Comparison of ENCODE assay signal across 10 cellular contexts in the genomic region with DNA sequence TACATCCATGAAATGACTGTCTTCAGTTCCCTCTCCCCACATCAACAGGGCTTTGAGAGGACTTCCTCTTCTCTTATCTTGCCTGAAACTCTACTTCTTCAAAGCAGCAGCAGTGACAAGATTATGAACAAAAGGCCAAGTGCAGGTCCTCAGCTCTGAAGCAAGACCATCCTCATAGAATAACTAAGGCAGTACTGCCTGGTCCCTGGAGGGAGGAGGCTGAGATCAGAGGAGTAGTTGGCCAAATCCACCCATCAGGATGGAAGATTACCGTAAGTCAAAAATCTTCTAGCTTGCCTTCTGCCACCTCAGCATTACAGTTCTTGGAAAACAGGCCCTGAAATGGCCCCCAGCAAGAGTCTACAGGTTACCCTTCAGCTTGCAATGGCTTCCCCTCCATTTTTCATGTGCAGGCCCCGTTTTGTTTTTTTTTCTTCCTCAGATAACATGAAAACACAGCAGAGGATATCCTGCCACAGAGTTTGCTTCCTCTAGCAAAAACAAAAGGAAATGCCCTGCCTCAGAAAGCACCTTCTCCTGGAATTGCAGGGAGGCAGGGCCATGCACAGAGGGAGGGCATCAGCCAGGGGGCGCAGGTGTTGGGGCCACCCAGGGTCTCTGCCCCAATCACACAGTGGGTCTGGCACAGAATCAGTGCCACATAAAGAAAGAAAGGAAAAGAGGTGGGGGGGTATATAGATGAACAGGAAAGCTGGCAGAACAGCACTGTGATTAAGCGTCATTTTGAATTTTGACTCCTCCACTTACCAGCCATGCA. TPM values are rescaled to one million over a fixed set of nuclear protein-coding genes. Genes with fewer than 3 reads are reported as not detected.
DNase-seq lines count a peak whose midpoint lies in the region; ATAC-seq and TF ChIP-seq lines count a peak whose summit lies in the region.
"Had no signal": no experiment of that assay in that cellular context is flagged by ENCODE, and none has a peak within 500 bp of the region (broad histone marks: within the 10 kb centered on the region; RNA-seq: fewer than 3 reads in every experiment).

No MANE protein-coding gene starts in this region.

- H3K27ac ChIP-seq in right atrium auricular region (peak overlapping the region in 1 of 2 donors; percentile 32), gastroesophageal sphincter (peak overlapping the region in 2 of 4 donors; percentile 8 to 50), tibial nerve (peak overlapping the region in 3 of 4 donors; percentile 19 to 82 (median 57)), sigmoid colon (peak overlapping the region in 1 of 4 donors; percentile 43)

- 78 to 79% methylated on average over 2 to 3 of the region's 4 CpGs for WGBS in gastroesophageal sphincter (ENCODE audit: low coverage in 1 of 2), 2 donors
- 69 to 73% methylated on average over 4 of the region's 4 CpGs for WGBS in tibial nerve, 2 donors
- WGBS in sigmoid colon, 2 donors = 59 to 89% methylated on average over 4 of the region's 4 CpGs

- no peak for TF ChIP-seq POLR2A in gastroesophageal sphincter (IDR thresholded peaks at IDR 0.05)
- no peak for TF ChIP-seq POLR2A in tibial nerve (IDR thresholded peaks at IDR 0.05)
- TF ChIP-seq POLR2A in sigmoid colon (IDR thresholded peaks at IDR 0.05) = no peak

- H3K36me3 ChIP-seq in right atrium auricular region (peaks cover 41% of the 10 kb centered on the region), gastroesophageal sphincter (peaks cover 0 to 31% of the 10 kb centered on the region in 2 donors), tibial nerve (peaks cover 0 to 33% (median 0%) of the 10 kb centered on the region in 3 donors), sigmoid colon (no peaks in the 10 kb centered on the region)

- H3K4me1 Mint-ChIP-seq in activated CD4-positive, alpha-beta T cell treated with anti-CD3 and anti-CD28 coated beads, Interleukin-2, amount 10 ng/mL, durations not matched to agents 7 days and 5 days = peaks cover 42% of the 10 kb centered on the region

- H3K9me3 ChIP-seq in right atrium auricular region = no peaks in the 10 kb centered on the region
- H3K9me3 ChIP-seq in gastroesophageal sphincter = no peaks in the 10 kb centered on the region
- H3K9me3 ChIP-seq in tibial nerve = no peaks in the 10 kb centered on the region
- no peaks in the 10 kb centered on the region for H3K9me3 ChIP-seq in sigmoid colon

- CTCF ChIA-PET in activated CD4-positive, alpha-beta T cell treated with anti-CD3 and anti-CD28 coated beads, Interleukin-2, amount 10 ng/mL, durations not matched to agents 7 days and 5 days (lab: Charles Lee) = interaction anchor here (0.6 to 1.8 kb wide), 10 partner anchors 10 to 327 kb away, joined by 3 to 4 read pairs (median 3); no protein-coding TSS in a partner anchor

- H3K9me3 Mint-ChIP-seq in activated CD4-positive, alpha-beta T cell treated with anti-CD3 and anti-CD28 coated beads, Interleukin-2, amount 10 ng/mL, durations not matched to agents 7 days and 5 days = peaks cover 11% of the 10 kb centered on the region

- peak overlapping the region; percentile 93 for H3K27ac Mint-ChIP-seq in activated CD4-positive, alpha-beta T cell treated with anti-CD3 and anti-CD28 coated beads, Interleukin-2, amount 10 ng/mL, durations not matched to agents 7 days and 5 days

- H3K4me1 ChIP-seq in right atrium auricular region = peaks cover 0 to 45% of the 10 kb centered on the region in 2 donors
- peaks cover 0 to 18% (median 0%) of the 10 kb centered on the region in 3 donors for H3K4me1 ChIP-seq in gastroesophageal sphincter
- peaks cover 0 to 29% (median 9%) of the 10 kb centered on the region in 4 donors for H3K4me1 ChIP-seq in tibial nerve
- H3K4me1 ChIP-seq in sigmoid colon = peaks cover 0 to 12% (median 0%) of the 10 kb centered on the region in 4 donors

- H3K36me3 Mint-ChIP-seq in activated CD4-positive, alpha-beta T cell treated with anti-CD3 and anti-CD28 coated beads, Interleukin-2, amount 10 ng/mL, durations not matched to agents 7 days and 5 days (ENCODE audit: low read depth) = peaks cover 47% of the 10 kb centered on the region

- no peaks in the 10 kb centered on the region for H3K27me3 ChIP-seq in right atrium auricular region
- H3K27me3 ChIP-seq in gastroesophageal sphincter = no peaks in the 10 kb centered on the region
- no peaks in the 10 kb centered on the region for H3K27me3 ChIP-seq in tibial nerve
- no peaks in the 10 kb centered on the region for H3K27me3 ChIP-seq in sigmoid colon

- TF ChIP-seq CTCF in right atrium auricular region (IDR thresholded peaks at IDR 0.05) (peak in 1 of 2 donors; percentile 34), gastroesophageal sphincter (IDR thresholded peaks at IDR 0.05) (peak in 2 of 4 experiments; percentile 17 to 28), tibial nerve (IDR thresholded peaks at IDR 0.05) (no peak), sigmoid colon (IDR thresholded peaks at IDR 0.05) (no peak)

- peak; percentile 29 to 31 for ATAC-seq in left cardiac atrium
- ATAC-seq in gastroesophageal sphincter = peak; percentile 36
- no peak for ATAC-seq in HG03520 (IDR thresholded peaks at IDR 0.05; ENCODE audit: unreplicated experiment)

- H3K4me3 ChIP-seq in right atrium auricular region = no peak overlapping the region
- H3K4me3 ChIP-seq in gastroesophageal sphincter = no peak overlapping the region
- H3K4me3 ChIP-seq in tibial nerve = no peak overlapping the region
- H3K4me3 ChIP-seq in sigmoid colon = no peak overlapping the region

- peak; percentile 35 for DNase-seq in left cardiac atrium
- no peak for DNase-seq in right atrium auricular region (ENCODE audit: low spot score)
- peak; percentile 47 for DNase-seq in activated CD4-positive, alpha-beta T cell treated with anti-CD3 and anti-CD28 coated beads, Interleukin-2, amount 10 ng/mL, durations not matched to agents 7 days and 5 days
- DNase-seq in tibial nerve (ENCODE audit: low spot score in 2 of 2) = peak in 1 of 2 donors; percentile 10
- DNase-seq in NCI-H82 treated with DMSO at 0.1 percent for 48 hours (lab: John Stamatoyannopoulos, UW; ENCODE audit: unreplicated experiment) = no peak
- no peak for DNase-seq in sigmoid colon
- DNase-seq: NCI-H510A treated with DMSO at 0.1 percent for 48 hours, occipital lobe had no signal

- intact Hi-C loops in left cardiac atrium (cut with DNase I) = no loop called here
- intact Hi-C loops in sigmoid colon (cut with DNase I) = no loop called here

- TF ChIP-seq EP300 in gastroesophageal sphincter (IDR thresholded peaks at IDR 0.05) = no peak
- TF ChIP-seq EP300 in tibial nerve (IDR thresholded peaks at IDR 0.05) = peak in 1 of 2 donors; percentile 8
- no peak for TF ChIP-seq EP300 in sigmoid colon (IDR thresholded peaks at IDR 0.05)

- peak overlapping the region; percentile 40 for H3K4me3 Mint-ChIP-seq in activated CD4-positive, alpha-beta T cell treated with anti-CD3 and anti-CD28 coated beads, Interleukin-2, amount 10 ng/mL, durations not matched to agents 7 days and 5 days

- H3K27me3 Mint-ChIP-seq in activated CD4-positive, alpha-beta T cell treated with anti-CD3 and anti-CD28 coated beads, Interleukin-2, amount 10 ng/mL, durations not matched to agents 7 days and 5 days = no peaks in the 10 kb centered on the region

- POLR2A ChIA-PET in activated CD4-positive, alpha-beta T cell treated with anti-CD3 and anti-CD28 coated beads, Interleukin-2, amount 10 ng/mL, durations not matched to agents 7 days and 5 days (lab: Charles Lee) = interaction anchor here (0.7 kb wide), 1 partner anchor 16 kb away, joined by 4 read pairs; no protein-coding TSS in a partner anchor

RNA-seq across cellular contexts. Expression of gene KLHL3, which starts 40.0 kb away (rescaled TPM):
- total RNA-seq in left cardiac atrium (10 to 100 TPM; 24.8 to 48.0 TPM), right atrium auricular region (10 to 100 TPM; 24.6 to 38.2 TPM), gastroesophageal sphincter (1 to 10 TPM; 2.3 to 6.9 (median 5.4) TPM), tibial nerve (10 to 100 TPM; 22.5 to 35.7 (median 27.5) TPM), sigmoid colon (1 to 10 TPM; 2.7 to 5.5 (median 4.1) TPM)
- 10 to 100 TPM; 24.1 to 27.1 TPM for total RNA-seq in activated CD4-positive, alpha-beta T cell treated with anti-CD3 and anti-CD28 coated beads, Interleukin-2, amount 10 ng/mL, durations not matched to agents 7 days and 5 days
- polyA plus RNA-seq in sigmoid colon = 1 to 10 TPM in 1 of 3 donors, under 1 TPM in 1, not detected in 1; 0.23 to 3.0 TPM

RNA-seq across cellular contexts. Expression of gene HNRNPA0, which starts 58.3 kb away (rescaled TPM):
- total RNA-seq in left cardiac atrium = 10 to 100 TPM; 14.3 to 27.1 TPM
- total RNA-seq in right atrium auricular region = 1 to 10 TPM; 6.9 to 8.6 TPM
- total RNA-seq in activated CD4-positive, alpha-beta T cell treated with anti-CD3 and anti-CD28 coated beads, Interleukin-2, amount 10 ng/mL, durations not matched to agents 7 days and 5 days = 10 to 100 TPM; 26.0 to 31.8 TPM
- 10 to 100 TPM in 3 of 4 donors, 1 to 10 TPM in 1; 9.9 to 17.2 (median 13.8) TPM for total RNA-seq in gastroesophageal sphincter
- total RNA-seq in tibial nerve = 10 to 100 TPM; 12.6 to 17.0 (median 15.0) TPM
- total RNA-seq in sigmoid colon = 10 to 100 TPM; 10.0 to 12.2 (median 10.9) TPM
- 10 to 100 TPM; 19.2 to 34.0 (median 20.4) TPM for polyA plus RNA-seq in sigmoid colon

Comparison
In these comparisons a context has a peak if more than half of its experiments do, and no peak if none do; other contexts are left out.
1. DNase-seq: peak in left cardiac atrium (single experiment) and activated CD4-positive, alpha-beta T cell treated with anti-CD3 and anti-CD28 coated beads, Interleukin-2, amount 10 ng/mL, durations not matched to agents 7 days and 5 days (single experiment); none in right atrium auricular region (single experiment), NCI-H82 treated with DMSO at 0.1 percent for 48 hours (single experiment) and sigmoid colon (single experiment).